Comparison of ENCODE assay signal across 8 cellular contexts in genomic region chr12:46382974-46383653, GRCh38. TPM values are rescaled to one million over a fixed set of nuclear protein-coding genes. Genes with fewer than 3 reads are reported as not detected.
DNase-seq lines count a peak whose midpoint lies in the region; ATAC-seq, FAIRE-seq and TF ChIP-seq lines count a peak whose summit lies in the region.

No MANE protein-coding gene starts in this region.

- no peaks in the 10 kb centered on the region for H3K27me3 Mint-ChIP-seq in activated CD8-positive, alpha-beta memory T cell treated with anti-CD3 and anti-CD28 coated beads, Interleukin-2, amount 10 ng/mL, durations not matched to agents 7 days and 5 days

- TF ChIP-seq POLR2A in H1 (IDR thresholded peaks at IDR 0.05; ENCODE audit: control extremely low read depth in 1 of 2, low read depth in 2 of 2, low read length in 2 of 2), result peak; percentile 57 to 72; a peak in 2 of 3 replicates

- H3K36me3 Mint-ChIP-seq in activated CD8-positive, alpha-beta memory T cell treated with anti-CD3 and anti-CD28 coated beads, Interleukin-2, amount 10 ng/mL, durations not matched to agents 7 days and 5 days, result no peaks in the 10 kb centered on the region

- H3K27me3 ChIP-seq in H1 (replicated peaks in 1 of 4; ENCODE audit: control insufficient read depth in 3 of 4, extremely low read depth in 1 of 4, insufficient read depth in 3 of 4, low read length in 3 of 4), result no peaks in the 10 kb centered on the region

- no peak overlapping the region for H2BK15ac ChIP-seq in H1 (ENCODE audit: low read length)

- H3K18ac ChIP-seq in H1 (ENCODE audit: extremely low read depth, low read length), result no peak overlapping the region; the same call in 1 of the 2 replicates

- H3K4me3 Mint-ChIP-seq in activated CD8-positive, alpha-beta memory T cell treated with anti-CD3 and anti-CD28 coated beads, Interleukin-2, amount 10 ng/mL, durations not matched to agents 7 days and 5 days, result peak overlapping the region; percentile 80

- peak overlapping the region; percentile 73 for H3K56ac ChIP-seq in H1 (replicated peaks; ENCODE audit: insufficient read length, low read depth, low read length)

- no peak overlapping the region for H3K23ac ChIP-seq in H1 (ENCODE audit: insufficient read length)

- H3K27ac ChIP-seq in H1 (ENCODE audit: low read depth, low read length) (peak overlapping the region; percentile 94), mesodermal cell (ENCODE audit: low read depth, low read length, severe bottlenecking) (peak overlapping the region; percentile 99)

- peaks cover 3 to 22% of the 10 kb centered on the region in 2 experiments; a peak in 2 of 4 replicates for H3K79me2 ChIP-seq in H1 (ENCODE audit: control insufficient read depth in 1 of 2, insufficient read depth in 2 of 2, low read length in 2 of 2)

- POLR2A ChIA-PET in H1 (lab: Charles Lee; ENCODE audit: partially characterized antibody), result interaction anchor here (1.0 to 15.4 kb wide), 4 partner anchors 16 to 114 kb away, joined by 3 to 233 read pairs (median 4); partner anchors contain the start of genes SLC38A1 and SLC38A2

- H3K4me3 ChIP-seq in H1 (ENCODE audit: extremely low read depth in 1 of 4, insufficient read depth in 2 of 4, low read depth in 3 of 4, low read length in 4 of 4), result peak overlapping the region; percentile 79 to 90 (median 83)
- H3K4me3 ChIP-seq in mesodermal cell (ENCODE audit: extremely low read depth, insufficient read depth, low read length, poor library complexity, severe bottlenecking), result peak overlapping the region; percentile 71

- peak overlapping the region; percentile 93 for H4K5ac ChIP-seq in H1 (ENCODE audit: insufficient read length, low read depth, low read length)

- in situ Hi-C loops in Caki2 (cut with HindIII; ENCODE audit: low pct_unique_long_range_greater_than_20kb, low sequenced_read_pairs), result no loop called here

- H3K9me3 ChIP-seq in H1 (ENCODE audit: insufficient read depth in 2 of 2, low read depth in 1 of 2, low read length in 1 of 2) (peaks cover 0 to 3% of the 10 kb centered on the region in 2 experiments; a peak in 1 of 4 replicates), mesodermal cell (ENCODE audit: control insufficient read depth, low read length) (peaks cover 6% of the 10 kb centered on the region)

- peak overlapping the region; percentile 91; the same call in 1 of the 2 replicates for H2BK12ac ChIP-seq in H1 (ENCODE audit: low read depth, low read length)

- H3K4me1 ChIP-seq in H1 (replicated peaks in 1 of 4; ENCODE audit: control insufficient read depth in 3 of 4, insufficient read depth in 4 of 4, low read length in 3 of 4) (peaks cover 13 to 31% (median 22%) of the 10 kb centered on the region in 4 experiments), mesodermal cell (ENCODE audit: control insufficient read depth, insufficient read depth, low read length, poor library complexity, severe bottlenecking) (peaks cover 35% of the 10 kb centered on the region)

- H4K91ac ChIP-seq in H1 (replicated peaks; ENCODE audit: insufficient read length, low read length), result peak overlapping the region; percentile 49

- TF ChIP-seq CTCF in H1 (IDR thresholded peaks at IDR 0.05; ENCODE audit: control extremely low read depth in 1 of 3, insufficient read depth in 1 of 3, low read depth in 1 of 3, low read length in 3 of 3), result no peak

- H3K14ac ChIP-seq in H1 (ENCODE audit: insufficient read length), result no peak overlapping the region

- no peak for FAIRE-seq in H1 (lab: Jason Lieb, UNC)

- peak overlapping the region; percentile 96 for H2BK5ac ChIP-seq in H1 (ENCODE audit: low read depth, low read length)

- peaks cover 5% of the 10 kb centered on the region; the same call in 1 of the 2 replicates for H3K23me2 ChIP-seq in H1 (ENCODE audit: low read depth, low read length)

- peak overlapping the region; percentile 87; the same call in 1 of the 2 replicates for H2AK5ac ChIP-seq in H1 (ENCODE audit: low read depth, low read length)

- ATAC-seq in GM21367 (IDR thresholded peaks at IDR 0.05; ENCODE audit: unreplicated experiment), result peak; percentile 61
- ATAC-seq in activated CD8-positive, alpha-beta memory T cell treated with anti-CD3 and anti-CD28 coated beads, Interleukin-2, amount 10 ng/mL, durations not matched to agents 7 days and 5 days, result peak; percentile 89

- H3K79me1 ChIP-seq in H1 (ENCODE audit: low read depth, low read length), result peaks cover 2% of the 10 kb centered on the region; the same call in 1 of the 2 replicates

- peak overlapping the region; percentile 99; the same call in 1 of the 2 replicates for H4K8ac ChIP-seq in H1 (ENCODE audit: extremely low read depth, insufficient read depth, low read length)

- H4K20me1 ChIP-seq in H1 (replicated peaks in 1 of 2; ENCODE audit: control insufficient read depth in 1 of 2, insufficient read depth in 2 of 2, low read length in 2 of 2), result no peaks in the 10 kb centered on the region

- peaks cover 0 to 3% (median 0%) of the 10 kb centered on the region in 4 experiments; a peak in 2 of 8 replicates for H3K36me3 ChIP-seq in H1 (ENCODE audit: control insufficient read depth in 2 of 4, insufficient read depth in 4 of 4, low read length in 3 of 4)
- H3K36me3 ChIP-seq in mesodermal cell (ENCODE audit: control insufficient read depth, insufficient read depth, low read length), result no peaks in the 10 kb centered on the region

- H3K4me1 Mint-ChIP-seq in activated CD8-positive, alpha-beta memory T cell treated with anti-CD3 and anti-CD28 coated beads, Interleukin-2, amount 10 ng/mL, durations not matched to agents 7 days and 5 days, result peaks cover 46% of the 10 kb centered on the region

- DNase-seq in Caki2 (ENCODE audit: low read depth) (peak; percentile 98), HT1080 (ENCODE audit: low read depth) (peak; percentile 97), H1 (ENCODE audit: low read depth in 1 of 2, low spot score in 2 of 2) (peak in 1 of 2 experiments; percentile 93)
- peak; percentile 87 for DNase-seq in NK-92 treated with Interleukin-12 subunit alpha and Interleukin-12 subunit beta, amount 100 ng/mL, for 24 hours (lab: John Stamatoyannopoulos, UW)
- DNase-seq in activated CD8-positive, alpha-beta memory T cell treated with anti-CD3 and anti-CD28 coated beads, Interleukin-2, amount 10 ng/mL, durations not matched to agents 7 days and 5 days, result peak; percentile 96
- DNase-seq in stimulated activated CD8-positive, alpha-beta memory T cell treated with anti-CD3 and anti-CD28 coated beads, Interleukin-15, amount 100 ng/mL, for 24 hours (ENCODE audit: low read depth), result peak; percentile 82

- peak overlapping the region; percentile 74 to 92 (median 82) for H3K9ac ChIP-seq in H1 (replicated peaks in 1 of 4; ENCODE audit: extremely low read depth in 1 of 4, low read depth in 3 of 4, low read length in 3 of 4)

- TF ChIP-seq RAD21 in H1 (IDR thresholded peaks at IDR 0.05 in 1 of 2, conservative IDR thresholded peaks at IDR 0.05 in 1 of 2; ENCODE audit: low read depth in 2 of 2, low read length in 2 of 2), result no peak

- H3K4me2 ChIP-seq in H1 (ENCODE audit: insufficient read depth in 1 of 2, low read depth in 2 of 2, low read length in 2 of 2), result peak overlapping the region; percentile 89 to 95

- peak overlapping the region; percentile 83; the same call in 1 of the 2 replicates for H2BK20ac ChIP-seq in H1 (ENCODE audit: low read length)

- H3K9me3 Mint-ChIP-seq in activated CD8-positive, alpha-beta memory T cell treated with anti-CD3 and anti-CD28 coated beads, Interleukin-2, amount 10 ng/mL, durations not matched to agents 7 days and 5 days (ENCODE audit: low read depth), result no peaks in the 10 kb centered on the region

- H2AFZ ChIP-seq in H1 (ENCODE audit: low read length), result no peak overlapping the region

- H3K27ac Mint-ChIP-seq in activated CD8-positive, alpha-beta memory T cell treated with anti-CD3 and anti-CD28 coated beads, Interleukin-2, amount 10 ng/mL, durations not matched to agents 7 days and 5 days, result peak overlapping the region; percentile 91

- H3K4ac ChIP-seq in H1 (replicated peaks; ENCODE audit: insufficient read length, low read depth, low read length), result peak overlapping the region; percentile 41

- TF ChIP-seq EP300 in H1 (IDR thresholded peaks at IDR 0.05; ENCODE audit: borderline replicate concordance in 1 of 2, low read depth in 2 of 2, low read length in 2 of 2), result 0 out of 3 replicates have a peak, but pooled peaks of 1 of the 2 experiments have one; percentile 18

- H2BK120ac ChIP-seq in H1 (replicated peaks; ENCODE audit: low read depth, low read length), result no peak overlapping the region

- CTCF ChIA-PET in activated CD8-positive, alpha-beta memory T cell treated with anti-CD3 and anti-CD28 coated beads, Interleukin-2, amount 10 ng/mL, durations not matched to agents 7 days and 5 days (lab: Charles Lee), result interaction anchor here (1.0 to 1.4 kb wide), 3 partner anchors 11 to 164 kb away, joined by 3 to 6 read pairs (median 3); partner anchors contain the start of gene SLC38A2
- CTCF ChIA-PET in H1 (lab: Charles Lee; ENCODE audit: partially characterized antibody), result no interaction called here

- 0% methylated on average over 14 of the region's 74 CpGs; no CpG with 5 or more reads in 1 of the 2 experiments for WGBS in H1 (ENCODE audit: extremely low coverage in 1 of 2, insufficient coverage in 1 of 2, insufficient read length in 1 of 2, insufficient replicate concordance in 2 of 2, low coverage in 1 of 2, low lambda C conversion rate in 2 of 2, missing lambda C conversion rate in 1 of 2), 2 experiments
- 0 to 2% methylated on average over 16 to 40 of the region's 74 CpGs for WGBS in mesodermal cell (ENCODE audit: insufficient coverage in 2 of 2), 2 experiments

TF ChIP-seq in H1, 55 proteins besides CTCF, POLR2A, EP300 and RAD21 (continues in another document):
- TF ChIP-seq PHF8 (conservative IDR thresholded peaks at IDR 0.05; ENCODE audit: low read depth, low read length) (peak; percentile 90), BCL11A (IDR thresholded peaks at IDR 0.05; ENCODE audit: low read depth in 2 of 2, low read length in 2 of 2) (no peak)

RNA-seq across cellular contexts. Expression of gene SLC38A2, which starts 10.5 kb away (rescaled TPM):
- 77.2 and 80.3 TPM in 2 replicates for total RNA-seq in Caki2 (2014; rRNA removed; shearing (Covaris generic); ENCODE audit: low replicate concordance)
- total RNA-seq in HT1080 (2014; rRNA removed; shearing (Covaris generic)), result 157 and 204 TPM in 2 replicates
- 129 and 174 TPM in 2 replicates for polyA plus RNA-seq in HT1080 (2015; cell fraction: cytosol; rRNA removed)
- 976 and 1,143 TPM in 2 replicates for polyA plus RNA-seq in HT1080 (2015; cell fraction: nucleus; rRNA removed)
- total RNA-seq in activated CD8-positive, alpha-beta memory T cell treated with anti-CD3 and anti-CD28 coated beads, Interleukin-2, amount 10 ng/mL, durations not matched to agents 7 days and 5 days, result 100 to 1,000 TPM; 168 to 258 TPM
- total RNA-seq in H1 (2021; fragmentation: NEBNext Ultra II Directional; extraction: Animal tissue kit (Norgen Biotek cat#: 25700)), result 620 and 684 TPM in 2 replicates
- 163 and 245 TPM in 2 replicates for polyA plus RNA-seq in H1 (2011; rRNA removed)
- polyA plus RNA-seq in H1 (2011; cell fraction: cytosol; rRNA removed), result 172 TPM
- 187 TPM for polyA plus RNA-seq in H1 (2011; cell fraction: nucleus; rRNA removed)
- 133 to 299 TPM (median 236 TPM) in 4 replicates for polyA plus RNA-seq in H1 (2012, experiment 1 of 2)
- 17.4 TPM for polyA plus RNA-seq in H1 (2012, experiment 2 of 2)
- 830 TPM for polyA plus RNA-seq in H1 (2013, experiment 1 of 2)
- 877 TPM for polyA plus RNA-seq in H1 (2013, experiment 2 of 2)
- polyA minus RNA-seq in H1 (2011; rRNA and poly(A)+ RNA removed), result 313 and 345 TPM in 2 replicates
- 195 TPM for polyA minus RNA-seq in H1 (2011; cell fraction: cytosol; rRNA and poly(A)+ RNA removed)
- 474 TPM for polyA minus RNA-seq in H1 (2011; cell fraction: nucleus; rRNA and poly(A)+ RNA removed)
- polyA plus RNA-seq in mesodermal cell (2013, experiment 1 of 2), result 343 TPM
- 332 TPM for polyA plus RNA-seq in mesodermal cell (2013, experiment 2 of 2)
